In the genomic region with DNA sequence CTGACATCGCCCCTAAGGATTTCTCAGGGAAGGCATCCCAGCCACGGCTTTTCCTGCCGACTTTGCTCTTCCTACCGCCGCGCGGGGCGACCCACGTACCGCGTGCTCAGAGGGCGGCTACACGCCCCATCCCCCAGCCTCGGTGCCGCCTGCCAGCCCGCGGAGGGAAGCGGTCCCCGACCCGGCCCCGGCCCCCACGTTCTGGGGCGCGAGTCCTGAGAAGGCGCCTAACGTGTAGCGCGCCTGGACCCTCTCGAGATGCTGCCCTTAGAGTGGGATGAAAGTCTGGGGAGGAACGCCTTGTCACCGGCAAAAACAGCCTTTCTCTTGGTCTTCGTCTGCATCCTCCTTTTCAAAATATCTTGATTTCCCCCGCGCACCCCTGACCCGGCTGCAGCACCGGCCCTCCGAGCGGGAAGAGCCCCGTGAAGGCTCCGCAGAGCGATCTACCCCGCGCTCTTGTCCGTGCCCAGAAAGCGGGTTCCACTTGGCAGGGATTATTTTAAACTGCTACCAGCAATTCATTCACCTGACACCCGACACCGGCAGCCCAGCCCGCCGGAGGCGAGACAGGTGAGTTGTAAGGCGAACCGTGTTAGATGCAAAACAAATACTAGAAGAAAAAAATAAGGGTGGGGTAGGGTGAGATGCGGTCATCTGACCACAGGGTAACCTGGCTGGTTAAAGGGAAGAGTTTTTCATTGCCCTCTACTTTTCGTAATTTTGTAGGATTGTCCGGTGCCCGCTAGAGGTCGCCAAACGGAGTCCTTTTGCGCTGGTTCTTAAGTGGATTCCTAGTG, we compare ENCODE assay signal across 8 cellular contexts. TPM values are rescaled to one million over a fixed set of nuclear protein-coding genes. Genes with fewer than 3 reads are reported as not detected.
DNase-seq lines count a peak whose midpoint lies in the region; ATAC-seq and TF ChIP-seq lines count a peak whose summit lies in the region.

No MANE protein-coding gene starts in this region.

- H3K79me1 ChIP-seq in trophoblast cell (ENCODE audit: low read length), result no peaks in the 10 kb centered on the region

- H3K4me2 ChIP-seq in SK-N-SH (peak overlapping the region; percentile 98), trophoblast cell (ENCODE audit: low read length) (peak overlapping the region; percentile 94)

- H3K9me3 Mint-ChIP-seq in activated naive CD4-positive, alpha-beta T cell treated with anti-CD3 and anti-CD28 coated beads, Interleukin-2, amount 50 U/mL, for 72 hours, result no peaks in the 10 kb centered on the region

- H3K4me1 ChIP-seq in HEK293 (ENCODE audit: control insufficient read depth, insufficient read depth, low read length), result peaks cover 16% of the 10 kb centered on the region
- peaks cover 0 to 16% of the 10 kb centered on the region in 2 experiments; a peak in 2 of 4 replicates for H3K4me1 ChIP-seq in SK-N-SH (ENCODE audit: control insufficient read depth in 1 of 2, insufficient read depth in 2 of 2, low read depth in 1 of 2, low read length in 1 of 2)
- H3K4me1 ChIP-seq in trophoblast cell (ENCODE audit: control insufficient read depth in 1 of 2, insufficient read depth in 2 of 2, low read length in 2 of 2), result peaks cover 8 to 17% of the 10 kb centered on the region in 2 experiments
- H3K4me1 ChIP-seq in tibial nerve, result peaks cover 0 to 27% (median 0%) of the 10 kb centered on the region in 4 donors

- peaks cover 0 to 6% of the 10 kb centered on the region in 2 donors for H3K36me3 Mint-ChIP-seq in activated naive CD4-positive, alpha-beta T cell treated with anti-CD3 and anti-CD28 coated beads, Interleukin-2, amount 50 U/mL, for 72 hours

- DNase-seq in G401 (ENCODE audit: low spot score), result peak; percentile 84
- peak; percentile 90 for DNase-seq in NAMALWA (ENCODE audit: low spot score)
- peak; percentile 85 for DNase-seq in SK-N-SH
- DNase-seq in activated naive CD4-positive, alpha-beta T cell treated with anti-CD3 and anti-CD28 coated beads, Interleukin-2, amount 50 U/mL, for 72 hours (ENCODE audit: low spot score in 2 of 2), result peak; percentile 76 to 77
- peak; percentile 65 for DNase-seq in Right ventricle myocardium superior
- DNase-seq in trophoblast cell, result peak; percentile 62 to 88
- DNase-seq in tibial nerve (ENCODE audit: low spot score in 2 of 2), result peak; percentile 32 to 73

- no peak overlapping the region for H3K14ac ChIP-seq in trophoblast cell (ENCODE audit: low read length)

- H3K79me2 ChIP-seq in SK-N-SH (ENCODE audit: insufficient read depth) (no peaks in the 10 kb centered on the region), trophoblast cell (ENCODE audit: control insufficient read depth, insufficient read depth, low read length, poor library complexity) (no peaks in the 10 kb centered on the region)

- H3K4me3 ChIP-seq in HEK293 (ENCODE audit: low read depth, low read length), result peak overlapping the region; percentile 65
- H3K4me3 ChIP-seq in SK-N-SH (ENCODE audit: low read depth in 2 of 2, low read length in 1 of 2), result peak overlapping the region; percentile 71 to 75
- peak overlapping the region; percentile 70 for H3K4me3 ChIP-seq in trophoblast cell (ENCODE audit: low read depth, low read length)
- peak overlapping the region; percentile 44 to 73 (median 57) for H3K4me3 ChIP-seq in tibial nerve

- intact Hi-C loops in Right ventricle myocardium superior (cut with DNase I), result loop anchor here (2.0 kb wide), 1 partner anchor 168 kb away; no protein-coding TSS in a partner anchor

- peak overlapping the region; percentile 71 to 88 for H3K27ac Mint-ChIP-seq in activated naive CD4-positive, alpha-beta T cell treated with anti-CD3 and anti-CD28 coated beads, Interleukin-2, amount 50 U/mL, for 72 hours

- H3K9ac ChIP-seq in SK-N-SH (peak overlapping the region; percentile 54; the same call in 1 of the 2 replicates), trophoblast cell (ENCODE audit: low read length) (no peak overlapping the region)

- H3F3A ChIP-seq in SK-N-SH (replicated peaks; ENCODE audit: insufficient read depth), result no peaks in the 10 kb centered on the region

- H3K4ac ChIP-seq in trophoblast cell (ENCODE audit: low read depth, low read length), result no peak overlapping the region

- ATAC-seq in activated naive CD4-positive, alpha-beta T cell treated with anti-CD3 and anti-CD28 coated beads, Interleukin-2, amount 50 U/mL, for 72 hours, result peak; percentile 55 to 58
- peak; percentile 82 for ATAC-seq in Right ventricle myocardium superior (ENCODE audit: poor library complexity)

- no peak overlapping the region for H4K12ac ChIP-seq in trophoblast cell (ENCODE audit: low read depth, low read length)

- H2BK5ac ChIP-seq in trophoblast cell (ENCODE audit: low read depth, low read length, poor library complexity), result no peak overlapping the region

- H3K9me3 ChIP-seq in HEK293 (ENCODE audit: control insufficient read depth, insufficient read depth, low read depth, low read length) (no peaks in the 10 kb centered on the region), SK-N-SH (no peaks in the 10 kb centered on the region), trophoblast cell (ENCODE audit: insufficient read depth, low read depth, low read length) (peaks cover 10% of the 10 kb centered on the region), tibial nerve (no peaks in the 10 kb centered on the region)

- no peaks in the 10 kb centered on the region for H3K36me3 ChIP-seq in HEK293 (ENCODE audit: control insufficient read depth in 2 of 2, insufficient read depth in 1 of 2, low read length in 2 of 2)
- no peaks in the 10 kb centered on the region for H3K36me3 ChIP-seq in SK-N-SH (replicated peaks in 1 of 2; ENCODE audit: control insufficient read depth in 1 of 2, insufficient read depth in 2 of 2, low read length in 1 of 2)
- no peaks in the 10 kb centered on the region for H3K36me3 ChIP-seq in trophoblast cell (ENCODE audit: control insufficient read depth in 1 of 2, insufficient read depth in 2 of 2, low read length in 2 of 2)
- no peaks in the 10 kb centered on the region for H3K36me3 ChIP-seq in tibial nerve

- TF ChIP-seq EP300 in SK-N-SH (IDR thresholded peaks at IDR 0.05; ENCODE audit: borderline replicate concordance in 1 of 2, low read depth in 1 of 2, low read length in 1 of 2) (0 out of 4 replicates have a peak, but pooled peaks of 1 of the 2 experiments have one; percentile 24), tibial nerve (IDR thresholded peaks at IDR 0.05) (no peak)

- H4K8ac ChIP-seq in trophoblast cell (ENCODE audit: low read depth, low read length), result no peak overlapping the region

- no peak overlapping the region for H2BK12ac ChIP-seq in trophoblast cell (ENCODE audit: low read length)

- H2AFZ ChIP-seq in SK-N-SH (ENCODE audit: low read depth) (peak overlapping the region; percentile 92), trophoblast cell (ENCODE audit: insufficient read depth, low read length, poor library complexity) (peak overlapping the region; percentile 32)

- POLR2A ChIA-PET in HEK293 (lab: Yijun Ruan, JAX) (no interaction called here), SK-N-SH (lab: Yijun Ruan, JAX) (interaction anchor here (1.0 to 1.2 kb wide), 2 partner anchors 75 to 316 kb away, joined by 3 read pairs; no protein-coding TSS in a partner anchor)

- no peak overlapping the region for H2BK120ac ChIP-seq in trophoblast cell (ENCODE audit: insufficient read depth, low read length, poor library complexity)

- H3K27ac ChIP-seq in HEK293 (ENCODE audit: extremely low read depth, low read depth, low read length) (peak overlapping the region; percentile 91), SK-N-SH (ENCODE audit: low read depth in 2 of 2, low read length in 1 of 2) (peak overlapping the region in 1 of 2 experiments; percentile 47; a peak in 2 of 4 replicates), trophoblast cell (ENCODE audit: low read depth, low read length) (no peak overlapping the region), tibial nerve (peak overlapping the region; percentile 56 to 87 (median 60))

- TF ChIP-seq POLR2A in tibial nerve (IDR thresholded peaks at IDR 0.05), result no peak

- TF ChIP-seq RAD21 in SK-N-SH (IDR thresholded peaks at IDR 0.05; ENCODE audit: low read length), result peak; percentile 96

- CTCF ChIA-PET in HEK293 (lab: Yijun Ruan, JAX), result interaction anchor here (0.6 to 4.7 kb wide), 12 partner anchors 9 to 1273 kb away, joined by 3 to 27 read pairs (median 4); no protein-coding TSS in a partner anchor
- CTCF ChIA-PET in SK-N-SH (lab: Yijun Ruan, JAX), result interaction anchor here (0.7 to 10.4 kb wide), 30 partner anchors 10 to 318 kb away, joined by 3 to 107 read pairs (median 4); no protein-coding TSS in a partner anchor

- no peaks in the 10 kb centered on the region for H4K20me1 ChIP-seq in SK-N-SH (ENCODE audit: insufficient read depth)

- no peak overlapping the region for H4K91ac ChIP-seq in trophoblast cell (ENCODE audit: low read depth, low read length)

- no peaks in the 10 kb centered on the region for H3K9me2 ChIP-seq in SK-N-SH

- TF ChIP-seq CTCF in HEK293 (tag by site-specific recombination; IDR thresholded peaks at IDR 0.05) (peak; percentile 86), SK-N-SH (IDR thresholded peaks at IDR 0.05) (peak; percentile 99), tibial nerve (IDR thresholded peaks at IDR 0.05) (peak; percentile 78 to 91 (median 81))

- no peak overlapping the region for H3K23ac ChIP-seq in trophoblast cell (ENCODE audit: low read length)

- H3K18ac ChIP-seq in trophoblast cell (ENCODE audit: low read length), result no peak overlapping the region

- in situ Hi-C loops in G401 (cut with HindIII; ENCODE audit: low sequenced_read_pairs), result no loop called here

- WGBS in SK-N-SH (ENCODE audit: low lambda C conversion rate), result under 1% methylated on average over 30 of the region's 59 CpGs
- WGBS in trophoblast cell (ENCODE audit: extremely low coverage, insufficient coverage, insufficient read length), result no CpG with 5 or more reads among the region's 59 CpGs
- WGBS in tibial nerve, 2 donors, result 0 to 1% methylated on average over 44 to 56 of the region's 59 CpGs

- H2AK5ac ChIP-seq in trophoblast cell (ENCODE audit: low read length), result no peak overlapping the region

- no peaks in the 10 kb centered on the region; the same call in 1 of the 2 replicates for H3K27me3 ChIP-seq in SK-N-SH (ENCODE audit: insufficient read depth)
- H3K27me3 ChIP-seq in trophoblast cell (ENCODE audit: insufficient read depth, low read length), result peaks cover 15% of the 10 kb centered on the region
- H3K27me3 ChIP-seq in tibial nerve, result peaks cover 0 to 25% of the 10 kb centered on the region in 2 donors

TF ChIP-seq in HEK293, 187 proteins besides CTCF, POLR2A, EP300 and RAD21 (continues in another document):
- TF ChIP-seq ZNF791 (tag by site-specific recombination; IDR thresholded peaks at IDR 0.05) (no peak), ZIC2 (tag by site-specific recombination; IDR thresholded peaks at IDR 0.05) (no peak)

TF ChIP-seq in SK-N-SH, 30 proteins besides CTCF, POLR2A, EP300 and RAD21 (continues in another document):
- peak; percentile 91 for TF ChIP-seq SMC3 (IDR thresholded peaks at IDR 0.05; ENCODE audit: low read depth, low read length)

RNA-seq across cellular contexts. Expression of gene KCNG3, which starts 0.9 kb away (rescaled TPM):
- total RNA-seq in G401 (2014; rRNA removed; shearing (Covaris generic)), result 3.4 and 3.9 TPM in 2 replicates
- polyA plus RNA-seq in SK-N-SH (2012; rRNA removed), result 0.03 and 0.13 TPM in 2 replicates
- polyA plus RNA-seq in SK-N-SH (2012; cell fraction: cytosol; rRNA removed), result 0.06 and 0.09 TPM in 2 replicates
- polyA plus RNA-seq in SK-N-SH (2012; cell fraction: nucleus; rRNA removed), result 0.02 TPM in 1 of 2 replicates, not detected in the other
- total RNA-seq in activated naive CD4-positive, alpha-beta T cell treated with anti-CD3 and anti-CD28 coated beads, Interleukin-2, amount 50 U/mL, for 72 hours, result under 1 TPM; 0.27 to 0.60 TPM
- total RNA-seq in Right ventricle myocardium superior (not detected), tibial nerve (10 to 100 TPM in 2 of 4 donors, 1 to 10 TPM in 2; 6.6 to 17.8 (median 9.9) TPM)
- polyA plus RNA-seq in trophoblast cell (2013), result 0.07 and 0.08 TPM in 2 replicates
